ENCODE assay signal across 8 cellular contexts in genomic region chr2:229586746-229587705, GRCh38.
DNase-seq lines count a peak whose midpoint lies in the region; ATAC-seq and TF ChIP-seq lines count a peak whose summit lies in the region.

No MANE protein-coding gene starts in this region.

- TF ChIP-seq POLR2A in upper lobe of left lung (IDR thresholded peaks at IDR 0.05), result no peak

- TF ChIP-seq CTCF in Loucy (conservative IDR thresholded peaks at IDR 0.05; ENCODE audit: low read length) (peak; percentile 58), upper lobe of left lung (IDR thresholded peaks at IDR 0.05) (peak; percentile 69 to 86 (median 79))

- 27 to 33% methylated on average over 20 of the region's 20 CpGs for WGBS in upper lobe of left lung, 2 donors

- H3K9me2 ChIP-seq in Loucy (replicated peaks; ENCODE audit: low read depth, low read length), result 0 out of 2 replicates have a peak, but pooled peaks cover 3% of the 10 kb centered on the region

- CTCF ChIA-PET in activated naive CD4-positive, alpha-beta T cell treated with anti-CD3 and anti-CD28 coated beads, Interleukin-2, amount 10 ng/mL, durations not matched to agents 7 days and 5 days (lab: Charles Lee), result interaction anchor here (0.5 to 1.0 kb wide), 3 partner anchors 45 to 1697 kb away, joined by 3 to 5 read pairs (median 3); no protein-coding TSS in a partner anchor

- H3K4me3 ChIP-seq in Loucy (ENCODE audit: low read length, poor library complexity, severe bottlenecking) (no peak overlapping the region), upper lobe of left lung (peak overlapping the region in 2 of 4 donors; percentile 28 to 36)

- no peaks in the 10 kb centered on the region for H3K36me3 Mint-ChIP-seq in activated naive CD4-positive, alpha-beta T cell treated with anti-CD3 and anti-CD28 coated beads, Interleukin-2, amount 10 ng/mL, durations not matched to agents 7 days and 5 days
- H3K36me3 Mint-ChIP-seq in naive B cell, result no peaks in the 10 kb centered on the region

- H3K27ac Mint-ChIP-seq in activated naive CD4-positive, alpha-beta T cell treated with anti-CD3 and anti-CD28 coated beads, Interleukin-2, amount 10 ng/mL, durations not matched to agents 7 days and 5 days, result no peak overlapping the region
- H3K27ac Mint-ChIP-seq in naive B cell, result no peak overlapping the region

- no peak for ATAC-seq in naive B cell (ENCODE audit: low read depth in 2 of 2)
- ATAC-seq in upper lobe of left lung (ENCODE audit: low FRiP score in 2 of 2), result peak; percentile 88 to 97

- H3K27me3 ChIP-seq in Loucy (ENCODE audit: insufficient read depth, low read length, poor library complexity, severe bottlenecking), result no peaks in the 10 kb centered on the region
- no peaks in the 10 kb centered on the region for H3K27me3 ChIP-seq in upper lobe of left lung

- H3F3A ChIP-seq in Loucy (ENCODE audit: low read depth), result no peaks in the 10 kb centered on the region

- no peaks in the 10 kb centered on the region for H3K9me3 ChIP-seq in Loucy (ENCODE audit: insufficient read depth, low read depth, low read length)
- H3K9me3 ChIP-seq in upper lobe of left lung, result no peaks in the 10 kb centered on the region

- H3K79me2 ChIP-seq in Loucy (ENCODE audit: insufficient read depth, low read length), result no peaks in the 10 kb centered on the region

- H3K4me2 ChIP-seq in Loucy (ENCODE audit: low read depth, low read length, poor library complexity, severe bottlenecking), result no peak overlapping the region

- no peaks in the 10 kb centered on the region for H3K4me1 Mint-ChIP-seq in activated naive CD4-positive, alpha-beta T cell treated with anti-CD3 and anti-CD28 coated beads, Interleukin-2, amount 10 ng/mL, durations not matched to agents 7 days and 5 days
- peaks cover 0 to 6% (median 0%) of the 10 kb centered on the region in 3 donors for H3K4me1 Mint-ChIP-seq in naive B cell

- H3K36me3 ChIP-seq in Loucy (ENCODE audit: insufficient read depth, low read length), result no peaks in the 10 kb centered on the region
- no peaks in the 10 kb centered on the region for H3K36me3 ChIP-seq in upper lobe of left lung

- TF ChIP-seq EP300 in upper lobe of left lung (IDR thresholded peaks at IDR 0.05), result no peak

- no peak overlapping the region for H3K9ac ChIP-seq in Loucy (ENCODE audit: low read depth, low read length, poor library complexity, severe bottlenecking)

- H3K4me1 ChIP-seq in Loucy (ENCODE audit: insufficient read depth, low read length, poor library complexity, severe bottlenecking) (no peaks in the 10 kb centered on the region), upper lobe of left lung (peaks cover 0 to 6% (median 3%) of the 10 kb centered on the region in 4 donors)

- no peak overlapping the region for H3K4me3 Mint-ChIP-seq in activated naive CD4-positive, alpha-beta T cell treated with anti-CD3 and anti-CD28 coated beads, Interleukin-2, amount 10 ng/mL, durations not matched to agents 7 days and 5 days
- H3K4me3 Mint-ChIP-seq in naive B cell, result peak overlapping the region in 1 of 8 donors; percentile 22

- H3K27me3 Mint-ChIP-seq in activated naive CD4-positive, alpha-beta T cell treated with anti-CD3 and anti-CD28 coated beads, Interleukin-2, amount 10 ng/mL, durations not matched to agents 7 days and 5 days, result peaks cover 9% of the 10 kb centered on the region
- H3K27me3 Mint-ChIP-seq in naive B cell, result peaks cover 12 to 26% (median 24%) of the 10 kb centered on the region in 3 donors

- H4K20me1 ChIP-seq in Loucy (ENCODE audit: insufficient read depth, low read length, poor library complexity, severe bottlenecking), result no peaks in the 10 kb centered on the region

- H3K9me3 Mint-ChIP-seq in activated naive CD4-positive, alpha-beta T cell treated with anti-CD3 and anti-CD28 coated beads, Interleukin-2, amount 10 ng/mL, durations not matched to agents 7 days and 5 days, result no peaks in the 10 kb centered on the region
- peaks cover 0 to 4% (median 0%) of the 10 kb centered on the region in 7 donors for H3K9me3 Mint-ChIP-seq in naive B cell

- H3K27ac ChIP-seq in upper lobe of left lung, result no peak overlapping the region

- DNase-seq in activated naive CD4-positive, alpha-beta T cell treated with anti-CD3 and anti-CD28 coated beads, Interleukin-2, amount 10 ng/mL, durations not matched to agents 7 days and 5 days, result peak; percentile 46
- DNase-seq in activated naive CD4-positive, alpha-beta T cell treated with anti-CD3 and anti-CD28 coated beads, Interleukin-2, amount 50 U/mL, for 16 hours, result no peak
- DNase-seq in HCEC 1CT (peak; percentile 80), T1000 (lab: John Stamatoyannopoulos, UW) (peak; percentile 60), fibroblast of peridontal ligament (ENCODE audit: extremely low read depth) (peak; percentile 47), naive B cell (peak; percentile 2), upper lobe of left lung (peak; percentile 3 to 78)

- H2AFZ ChIP-seq in Loucy (ENCODE audit: low read length), result no peak overlapping the region

Comparison
In these comparisons a context has a peak if more than half of its experiments do, and no peak if none do; other contexts are left out.
1. ATAC-seq: peak in upper lobe of left lung (2 of 2); none in naive B cell (0 of 2).